1 cellular context compared by ENCODE assay signal in genomic region chr7:120987280-120987679, GRCh38.
TF ChIP-seq lines count a peak whose summit lies in the region.

No MANE protein-coding gene starts in this region.

TF ChIP-seq in K562, 482 proteins besides CTCF, POLR2A, EP300 and RAD21 (continued from another document):
- TF ChIP-seq ZBTB2 (IDR thresholded peaks at IDR 0.05) (peak; percentile 43; the same call in 1 of the 2 replicates), FOS (IDR thresholded peaks at IDR 0.05; ENCODE audit: extremely low read depth, insufficient read length) (no peak)
TF ChIP-seq in K562: peak in this region for 45.
